ENCODE assay signal across 28 cellular contexts in genomic region chr10:93431361-93431760, GRCh38. TPM values are rescaled to one million over a fixed set of nuclear protein-coding genes. Genes with fewer than 3 reads are reported as not detected.
DNase-seq lines count a peak whose midpoint lies in the region; ATAC-seq and TF ChIP-seq lines count a peak whose summit lies in the region.
"Had no signal": no experiment of that assay in that cellular context is flagged by ENCODE, and none has a peak within 500 bp of the region (broad histone marks: within the 10 kb centered on the region; RNA-seq: fewer than 3 reads in every experiment).

No MANE protein-coding gene starts in this region.

- no peak overlapping the region for H3K4ac ChIP-seq in H9 (ENCODE audit: low read depth, low read length)

- H4K5ac ChIP-seq in H9 (ENCODE audit: insufficient read length, low read depth, low read length), result no peak overlapping the region

- H3K27ac ChIP-seq in H9 (ENCODE audit: insufficient read length, low read depth, low read length), result no peak overlapping the region
- no peak overlapping the region for H3K27ac ChIP-seq in WERI-Rb-1
- peak overlapping the region; percentile 23 for H3K27ac ChIP-seq in fibroblast of lung (ENCODE audit: insufficient read depth, low read length)
- H3K27ac ChIP-seq: HL-60, right lobe of liver had no signal

- H2BK15ac ChIP-seq in H9 (ENCODE audit: low read depth, low read length), result no peak overlapping the region

- H3K4me3 ChIP-seq in WERI-Rb-1 (ENCODE audit: low read depth, low read length), result no peak overlapping the region
- H3K4me3 ChIP-seq in fibroblast of lung (replicated peaks in 1 of 4; ENCODE audit: control extremely low read depth in 1 of 4, insufficient read depth in 1 of 4, low read depth in 3 of 4, low read length in 4 of 4), result no peak overlapping the region
- H3K4me3 ChIP-seq: mucosa of descending colon, right lobe of liver, transverse colon had no signal

- intact Hi-C loops in posterior vena cava (cut with DNase I), result no loop called here

- H3K9ac ChIP-seq in H9 (ENCODE audit: extremely low read depth, insufficient read length, low read length) (no peak overlapping the region), fibroblast of lung (ENCODE audit: insufficient read depth, low read length) (no peak overlapping the region)
- H3K9ac ChIP-seq: SK-N-SH had no signal

- no peaks in the 10 kb centered on the region for H3K79me2 ChIP-seq in H9 (ENCODE audit: insufficient read depth, low read length)
- H3K79me2 ChIP-seq in fibroblast of lung (ENCODE audit: control insufficient read depth, insufficient read depth, low read length), result peaks cover 70% of the 10 kb centered on the region

- H3K36me3 Mint-ChIP-seq in H9 (ENCODE audit: insufficient read depth in 1 of 3, low read depth in 3 of 3), result peaks cover 0 to 7% (median 0%) of the 10 kb centered on the region in 3 experiments; a peak in 2 of 7 replicates
- H3K36me3 Mint-ChIP-seq: CD4-positive, CD25-positive, alpha-beta regulatory T cell had no signal

- H3K27me3 ChIP-seq in H9 (ENCODE audit: insufficient read depth, low read length) (no peaks in the 10 kb centered on the region), WERI-Rb-1 (ENCODE audit: insufficient read depth, low read depth, severe bottlenecking) (no peaks in the 10 kb centered on the region), fibroblast of lung (ENCODE audit: control insufficient read depth, insufficient read depth, low read length) (no peaks in the 10 kb centered on the region)
- H3K27me3 ChIP-seq: right lobe of liver, transverse colon had no signal

- no peak overlapping the region for H3K14ac ChIP-seq in H9 (ENCODE audit: insufficient read depth, low read length)

- H4K20me1 ChIP-seq in H9 (ENCODE audit: control insufficient read depth, insufficient read depth, insufficient read length), result no peaks in the 10 kb centered on the region
- no peaks in the 10 kb centered on the region for H4K20me1 ChIP-seq in fibroblast of lung (ENCODE audit: control insufficient read depth, extremely low read depth, insufficient read depth, low read length)

- no peak overlapping the region for H4K91ac ChIP-seq in H9 (ENCODE audit: insufficient read length, low read depth, low read length)

- no peak overlapping the region for H3K4me2 ChIP-seq in H9 (ENCODE audit: insufficient read depth, insufficient read length, low read length)
- no peak overlapping the region for H3K4me2 ChIP-seq in fibroblast of lung (ENCODE audit: extremely low read depth, insufficient read depth, low read length)
- H3K4me2 ChIP-seq: SK-N-SH had no signal

- TF ChIP-seq CTCF in H9 (conservative IDR thresholded peaks at IDR 0.05) (no peak), WERI-Rb-1 (IDR thresholded peaks at IDR 0.05; ENCODE audit: low read depth, low read length) (no peak), fibroblast of lung (conservative IDR thresholded peaks at IDR 0.05 in 1 of 2, IDR thresholded peaks at IDR 0.05 in 1 of 2; ENCODE audit: low read depth in 1 of 2, low read length in 2 of 2) (no peak)

- no peak overlapping the region for H4K8ac ChIP-seq in H9 (replicated peaks; ENCODE audit: insufficient read length, low read depth, low read length)

- ATAC-seq in HG03342 (IDR thresholded peaks at IDR 0.05; ENCODE audit: unreplicated experiment), result no peak
- ATAC-seq: HepG2, left colon, mucosa of descending colon, right lobe of liver had no signal

- H3K27ac Mint-ChIP-seq in H9, result peak overlapping the region in 1 of 3 experiments; percentile 12; a peak in 1 of 7 replicates
- H3K27ac Mint-ChIP-seq: activated T-helper 1 cell treated with anti-CD3 and anti-CD28 coated beads, Interleukin-12 subunit alpha, Interleukin-12 subunit beta, Interleukin-2, Interleukin-4 antibody, amounts not matched to agents 30 ng/mL and 10 ng/mL and 1 ng/mL, durations not matched to agents 14 hours and 24 hours and 36 hours; CD4-positive, CD25-positive, alpha-beta regulatory T cell; stimulated activated naive CD8-positive, alpha-beta T cell treated with anti-CD3 and anti-CD28 coated beads, Interleukin-15, Interleukin-2, amounts not matched to agents 100 ng/mL and 50 ng/mL, for 24 hours had no signal

- no peak overlapping the region for H2BK120ac ChIP-seq in H9 (ENCODE audit: low read depth, low read length, poor library complexity, severe bottlenecking)

- H3K4me1 ChIP-seq in H9 (ENCODE audit: insufficient read depth, low read length), result peaks cover 3% of the 10 kb centered on the region; the same call in 1 of the 2 replicates
- H3K4me1 ChIP-seq in fibroblast of lung (ENCODE audit: control insufficient read depth, extremely low read depth, insufficient read depth, low read length), result peaks cover 30% of the 10 kb centered on the region
- H3K4me1 ChIP-seq: right lobe of liver had no signal

- H3K4me3 Mint-ChIP-seq in H9, result no peak overlapping the region
- H3K4me3 Mint-ChIP-seq: activated T-helper 1 cell treated with anti-CD3 and anti-CD28 coated beads, Interleukin-12 subunit alpha, Interleukin-12 subunit beta, Interleukin-2, Interleukin-4 antibody, amounts not matched to agents 30 ng/mL and 10 ng/mL and 1 ng/mL, durations not matched to agents 14 hours and 24 hours and 36 hours; CD4-positive, CD25-positive, alpha-beta regulatory T cell; nephron; stimulated activated naive CD8-positive, alpha-beta T cell treated with anti-CD3 and anti-CD28 coated beads, Interleukin-15, Interleukin-2, amounts not matched to agents 100 ng/mL and 50 ng/mL, for 24 hours had no signal

- H3K18ac ChIP-seq in H9 (ENCODE audit: insufficient read length, low read depth, low read length), result no peak overlapping the region

- no peaks in the 10 kb centered on the region for H3K27me3 Mint-ChIP-seq in H9 (ENCODE audit: low read depth)
- H3K27me3 Mint-ChIP-seq: stimulated activated naive CD8-positive, alpha-beta T cell treated with anti-CD3 and anti-CD28 coated beads, Interleukin-15, Interleukin-2, amounts not matched to agents 100 ng/mL and 50 ng/mL, for 24 hours had no signal

- H2AK5ac ChIP-seq in H9 (ENCODE audit: insufficient read length, low read length), result no peak overlapping the region

- H3T11ph ChIP-seq in H9 (ENCODE audit: low read length), result no peak overlapping the region

- no peaks in the 10 kb centered on the region for H3K79me1 ChIP-seq in H9 (ENCODE audit: insufficient read depth, low read depth, low read length, poor library complexity, severe bottlenecking)

- no peaks in the 10 kb centered on the region; a peak in 1 of 5 replicates for H3K9me3 Mint-ChIP-seq in H9
- H3K9me3 Mint-ChIP-seq: nephron; stimulated activated naive CD8-positive, alpha-beta T cell treated with anti-CD3 and anti-CD28 coated beads, Interleukin-15, Interleukin-2, amounts not matched to agents 100 ng/mL and 50 ng/mL, for 24 hours had no signal

- no peak overlapping the region for H3K56ac ChIP-seq in H9 (ENCODE audit: insufficient read length, low read depth, low read length)

- no peaks in the 10 kb centered on the region for H3K23me2 ChIP-seq in H9 (ENCODE audit: insufficient read length, low read depth, low read length, poor library complexity, severe bottlenecking)

- no peak overlapping the region for H2BK5ac ChIP-seq in H9 (ENCODE audit: insufficient read length, low read length)

- H2AFZ ChIP-seq in H9 (ENCODE audit: low read length) (no peak overlapping the region), fibroblast of lung (ENCODE audit: low read length) (no peak overlapping the region)

- H3K36me3 ChIP-seq in WERI-Rb-1 (no peaks in the 10 kb centered on the region), fibroblast of lung (ENCODE audit: control insufficient read depth, insufficient read depth, low read length) (peaks cover 10% of the 10 kb centered on the region)
- H3K36me3 ChIP-seq: right lobe of liver, transverse colon had no signal

- WGBS in H9 (ENCODE audit: extremely low coverage, insufficient read length, low lambda C conversion rate), result no CpG with 5 or more reads among the region's 4 CpGs

- H3K9me3 ChIP-seq in H9 (ENCODE audit: control insufficient read depth, low read depth, low read length) (no peaks in the 10 kb centered on the region), WERI-Rb-1 (ENCODE audit: severe bottlenecking) (no peaks in the 10 kb centered on the region), fibroblast of lung (ENCODE audit: control insufficient read depth, insufficient read depth, low read depth, low read length) (no peaks in the 10 kb centered on the region)
- H3K9me3 ChIP-seq: mucosa of descending colon, right lobe of liver, SK-N-SH, transverse colon had no signal

- no peak overlapping the region for H3K23ac ChIP-seq in H9 (ENCODE audit: insufficient read length, low read depth, low read length)

- peak overlapping the region; percentile 83 for H2BK20ac ChIP-seq in H9 (ENCODE audit: low read depth, low read length, poor library complexity, severe bottlenecking)

- DNase-seq in H9, result no peak
- DNase-seq in WERI-Rb-1, result peak; percentile 38
- DNase-seq in fibroblast of lung (ENCODE audit: low read depth in 2 of 2), result no peak
- DNase-seq in posterior vena cava (ENCODE audit: low spot score), result peak; percentile 11
- DNase-seq in NCI-H187 treated with DMSO at 0.1 percent for 48 hours (lab: John Stamatoyannopoulos, UW), result no peak
- DNase-seq in AG08396 (ENCODE audit: low spot score), result no peak
- no peak for DNase-seq in RKO (ENCODE audit: low spot score)
- DNase-seq: activated CD4-positive, alpha-beta T cell treated with anti-CD3 and anti-CD28 coated beads, Interleukin-2, amount 50 U/mL, for 1 hour; activated naive CD4-positive, alpha-beta T cell treated with anti-CD3 and anti-CD28 coated beads, Interleukin-2, amount 50 U/mL, for 16 hours; caudate nucleus; CD4-positive, CD25-positive, alpha-beta regulatory T cell; DMS 273 treated with DMSO at 0.1 percent for 48 hours; GF-D8; left colon; mucosa of descending colon; NCI-H1092 treated with DMSO at 0.1 percent for 48 hours; NCI-H2029; NCI-H2227 treated with DMSO at 0.1 percent for 48 hours; right lobe of liver; SK-N-SH; T-helper 2 cell; transverse colon had no signal

- H3K4me1 Mint-ChIP-seq in H9, result peaks cover 27 to 36% of the 10 kb centered on the region in 2 experiments

- no peak overlapping the region for H2BK12ac ChIP-seq in H9 (ENCODE audit: insufficient read length, low read depth, low read length)

RNA-seq across cellular contexts. Expression of gene MYOF, which starts 50.8 kb away (rescaled TPM):
- total RNA-seq in H9 (2021), result 2.7 and 2.8 TPM in 2 replicates
- total RNA-seq in fibroblast of lung, result 161 and 298 TPM in 2 replicates
- polyA plus RNA-seq in fibroblast of lung, result 215 and 314 TPM in 2 replicates
- 184 and 340 TPM in 2 replicates for polyA plus RNA-seq in fibroblast of lung (2012)
- 121 and 188 TPM in 2 replicates for polyA minus RNA-seq in fibroblast of lung (ENCODE audit: low replicate concordance)
- total RNA-seq in posterior vena cava, result 100 to 1,000 TPM; 182 to 227 TPM

Comparison
In these comparisons a context has a peak if more than half of its experiments do, and no peak if none do; other contexts are left out.
1. DNase-seq: peak in WERI-Rb-1 (single experiment) and posterior vena cava (single experiment); none in H9 (single experiment), fibroblast of lung (0 of 2), NCI-H187 treated with DMSO at 0.1 percent for 48 hours (single experiment), AG08396 (single experiment) and RKO (single experiment).
2. RNA of gene MYOF, which starts 50.8 kb away (total RNA-seq): 161 to 298 TPM in fibroblast of lung and 182 to 227 TPM in posterior vena cava; 2.7 to 2.8 TPM in H9; every median in the first group is over 10 times any median in the second.